1 cellular context compared by ENCODE assay signal in the genomic region with DNA sequence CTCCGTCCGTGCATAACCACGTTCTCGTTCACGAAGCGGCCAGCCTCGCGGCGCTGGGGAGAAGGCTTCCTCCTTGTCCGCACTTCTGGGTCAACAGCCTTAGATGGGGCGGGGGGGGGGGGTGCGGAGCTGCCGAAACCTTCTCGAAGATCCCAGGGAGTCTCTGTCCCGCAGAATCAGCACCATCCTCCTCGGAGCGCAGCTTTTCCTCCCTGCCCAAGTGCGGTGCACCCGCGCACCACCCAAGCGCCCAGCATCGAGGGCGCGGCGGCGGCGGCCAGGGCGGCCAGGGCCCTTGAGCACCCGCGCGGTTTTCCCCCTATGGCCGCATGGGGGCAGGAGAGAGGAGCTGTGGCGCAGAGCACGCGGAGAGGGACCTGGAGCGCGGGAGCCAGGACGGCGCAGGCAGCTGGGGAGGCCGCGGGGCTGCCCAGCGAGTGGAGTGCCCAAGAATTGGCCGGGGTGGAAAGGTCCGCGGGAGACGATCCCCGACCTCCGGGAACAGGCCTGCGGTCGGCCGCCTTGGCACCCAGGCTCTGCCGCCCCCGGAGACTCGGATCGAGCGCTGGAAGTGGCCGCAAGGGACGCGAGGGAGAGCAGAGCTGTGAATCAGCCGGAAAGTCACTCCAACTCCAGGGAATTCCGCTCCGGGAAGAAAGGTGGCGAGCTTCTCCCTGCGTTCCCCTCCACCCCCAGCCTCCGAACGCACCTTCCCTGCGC.
TF ChIP-seq lines count a peak whose summit lies in the region.

No MANE protein-coding gene starts in this region.

TF ChIP-seq in HepG2, 621 proteins besides CTCF, POLR2A, EP300 and RAD21 (continued from another document and continues in another):
- TF ChIP-seq, protein P1, sequence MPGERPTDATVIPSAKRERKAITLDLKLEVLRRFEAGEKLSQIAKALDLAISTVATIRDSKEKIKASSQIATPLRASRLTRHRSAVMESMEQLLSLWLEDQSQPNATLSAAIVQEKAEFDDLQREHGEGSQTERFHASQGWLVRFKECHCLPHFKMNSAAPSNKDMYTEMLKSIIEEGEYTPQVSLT (CRISPR knock-in tag; IDR thresholded peaks at IDR 0.05; ENCODE audit: borderline replicate concordance, low read depth), result no peak
- TF ChIP-seq, protein P2, sequence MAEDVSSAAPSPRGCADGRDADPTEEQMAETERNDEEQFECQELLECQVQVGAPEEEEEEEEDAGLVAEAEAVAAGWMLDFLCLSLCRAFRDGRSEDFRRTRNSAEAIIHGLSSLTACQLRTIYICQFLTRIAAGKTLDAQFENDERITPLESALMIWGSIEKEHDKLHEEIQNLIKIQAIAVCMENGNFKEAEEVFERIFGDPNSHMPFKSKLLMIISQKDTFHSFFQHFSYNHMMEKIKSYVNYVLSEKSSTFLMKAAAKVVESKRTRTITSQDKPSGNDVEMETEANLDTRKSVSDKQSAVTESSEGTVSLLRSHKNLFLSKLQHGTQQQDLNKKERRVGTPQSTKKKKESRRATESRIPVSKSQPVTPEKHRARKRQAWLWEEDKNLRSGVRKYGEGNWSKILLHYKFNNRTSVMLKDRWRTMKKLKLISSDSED (CRISPR knock-in tag; IDR thresholded peaks at IDR 0.05), result no peak
- TF ChIP-seq, protein P3, sequence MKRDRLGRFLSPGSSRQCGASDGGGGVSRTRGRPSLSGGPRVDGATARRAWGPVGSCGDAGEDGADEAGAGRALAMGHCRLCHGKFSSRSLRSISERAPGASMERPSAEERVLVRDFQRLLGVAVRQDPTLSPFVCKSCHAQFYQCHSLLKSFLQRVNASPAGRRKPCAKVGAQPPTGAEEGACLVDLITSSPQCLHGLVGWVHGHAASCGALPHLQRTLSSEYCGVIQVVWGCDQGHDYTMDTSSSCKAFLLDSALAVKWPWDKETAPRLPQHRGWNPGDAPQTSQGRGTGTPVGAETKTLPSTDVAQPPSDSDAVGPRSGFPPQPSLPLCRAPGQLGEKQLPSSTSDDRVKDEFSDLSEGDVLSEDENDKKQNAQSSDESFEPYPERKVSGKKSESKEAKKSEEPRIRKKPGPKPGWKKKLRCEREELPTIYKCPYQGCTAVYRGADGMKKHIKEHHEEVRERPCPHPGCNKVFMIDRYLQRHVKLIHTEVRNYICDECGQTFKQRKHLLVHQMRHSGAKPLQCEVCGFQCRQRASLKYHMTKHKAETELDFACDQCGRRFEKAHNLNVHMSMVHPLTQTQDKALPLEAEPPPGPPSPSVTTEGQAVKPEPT (CRISPR knock-in tag; IDR thresholded peaks at IDR 0.05; ENCODE audit: low read depth), result peak; percentile 45; the same call in 1 of the 2 replicates
- TF ChIP-seq ZFP41 (CRISPR knock-in tag; IDR thresholded peaks at IDR 0.05; ENCODE audit: borderline replicate concordance), result peak; percentile 74; the same call in 1 of the 2 replicates
- 0 out of 2 replicates have a peak, but pooled peaks have one; percentile 72 for TF ChIP-seq SMAD9 (CRISPR knock-in tag; IDR thresholded peaks at IDR 0.05)
- no peak for TF ChIP-seq MBD4 (IDR thresholded peaks at IDR 0.05; ENCODE audit: borderline replicate concordance, low read length)
- TF ChIP-seq, protein P4, sequence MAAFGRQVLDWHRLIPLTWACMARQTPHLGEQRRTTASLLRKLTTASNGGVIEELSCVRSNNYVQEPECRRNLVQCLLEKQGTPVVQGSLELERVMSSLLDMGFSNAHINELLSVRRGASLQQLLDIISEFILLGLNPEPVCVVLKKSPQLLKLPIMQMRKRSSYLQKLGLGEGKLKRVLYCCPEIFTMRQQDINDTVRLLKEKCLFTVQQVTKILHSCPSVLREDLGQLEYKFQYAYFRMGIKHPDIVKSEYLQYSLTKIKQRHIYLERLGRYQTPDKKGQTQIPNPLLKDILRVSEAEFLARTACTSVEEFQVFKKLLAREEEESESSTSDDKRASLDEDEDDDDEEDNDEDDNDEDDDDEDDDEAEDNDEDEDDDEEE (CRISPR knock-in tag; IDR thresholded peaks at IDR 0.05), result 0 out of 2 replicates have a peak, but pooled peaks have one; percentile 74
- TF ChIP-seq PCBP2 (optimal IDR thresholded peaks at IDR 0.05; ENCODE audit: low read depth, low read length, poor library complexity, severe bottlenecking), result no peak
- no peak; the same call in 1 of the 2 replicates for TF ChIP-seq SOX5 (CRISPR knock-in tag; IDR thresholded peaks at IDR 0.05; ENCODE audit: borderline replicate concordance)
- no peak for TF ChIP-seq TBP (CRISPR knock-in tag; IDR thresholded peaks at IDR 0.05)
- TF ChIP-seq SMARCC2 (IDR thresholded peaks at IDR 0.05), result no peak
- peak; percentile 86 for TF ChIP-seq ZNF777 (CRISPR knock-in tag; IDR thresholded peaks at IDR 0.05)
- TF ChIP-seq RFXANK (CRISPR knock-in tag; IDR thresholded peaks at IDR 0.05), result no peak
- TF ChIP-seq NR1H2 (CRISPR knock-in tag; IDR thresholded peaks at IDR 0.05; ENCODE audit: borderline replicate concordance, low read depth), result no peak
- TF ChIP-seq BCL6 (CRISPR knock-in tag; IDR thresholded peaks at IDR 0.05), result peak; percentile 40; the same call in 1 of the 2 replicates
- no peak for TF ChIP-seq PLRG1 (conservative IDR thresholded peaks at IDR 0.05)
- no peak for TF ChIP-seq SATB2 (CRISPR knock-in tag; IDR thresholded peaks at IDR 0.05)
- TF ChIP-seq KLF13 (CRISPR knock-in tag; IDR thresholded peaks at IDR 0.05), result peak; percentile 56; the same call in 1 of the 2 replicates
- TF ChIP-seq, protein P5, sequence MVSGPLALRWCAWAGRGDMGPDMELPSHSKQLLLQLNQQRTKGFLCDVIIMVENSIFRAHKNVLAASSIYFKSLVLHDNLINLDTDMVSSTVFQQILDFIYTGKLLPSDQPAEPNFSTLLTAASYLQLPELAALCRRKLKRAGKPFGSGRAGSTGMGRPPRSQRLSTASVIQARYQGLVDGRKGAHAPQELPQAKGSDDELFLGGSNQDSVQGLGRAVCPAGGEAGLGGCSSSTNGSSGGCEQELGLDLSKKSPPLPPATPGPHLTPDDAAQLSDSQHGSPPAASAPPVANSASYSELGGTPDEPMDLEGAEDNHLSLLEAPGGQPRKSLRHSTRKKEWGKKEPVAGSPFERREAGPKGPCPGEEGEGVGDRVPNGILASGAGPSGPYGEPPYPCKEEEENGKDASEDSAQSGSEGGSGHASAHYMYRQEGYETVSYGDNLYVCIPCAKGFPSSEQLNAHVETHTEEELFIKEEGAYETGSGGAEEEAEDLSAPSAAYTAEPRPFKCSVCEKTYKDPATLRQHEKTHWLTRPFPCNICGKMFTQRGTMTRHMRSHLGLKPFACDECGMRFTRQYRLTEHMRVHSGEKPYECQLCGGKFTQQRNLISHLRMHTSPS (CRISPR knock-in tag; IDR thresholded peaks at IDR 0.05; ENCODE audit: low read depth), result no peak
- TF ChIP-seq ZNF713 (CRISPR knock-in tag; IDR thresholded peaks at IDR 0.05), result no peak
- TF ChIP-seq NFE2L2 (IDR thresholded peaks at IDR 0.05; ENCODE audit: low read length), result no peak
- no peak for TF ChIP-seq TCF12 (IDR thresholded peaks at IDR 0.05)
- TF ChIP-seq TCF12 (CRISPR knock-in tag; IDR thresholded peaks at IDR 0.05), result no peak
- TF ChIP-seq ZNF331 (CRISPR knock-in tag; IDR thresholded peaks at IDR 0.05), result peak; percentile 80
- no peak for TF ChIP-seq NCOA2 (CRISPR knock-in tag; IDR thresholded peaks at IDR 0.05)
- TF ChIP-seq, protein P6, sequence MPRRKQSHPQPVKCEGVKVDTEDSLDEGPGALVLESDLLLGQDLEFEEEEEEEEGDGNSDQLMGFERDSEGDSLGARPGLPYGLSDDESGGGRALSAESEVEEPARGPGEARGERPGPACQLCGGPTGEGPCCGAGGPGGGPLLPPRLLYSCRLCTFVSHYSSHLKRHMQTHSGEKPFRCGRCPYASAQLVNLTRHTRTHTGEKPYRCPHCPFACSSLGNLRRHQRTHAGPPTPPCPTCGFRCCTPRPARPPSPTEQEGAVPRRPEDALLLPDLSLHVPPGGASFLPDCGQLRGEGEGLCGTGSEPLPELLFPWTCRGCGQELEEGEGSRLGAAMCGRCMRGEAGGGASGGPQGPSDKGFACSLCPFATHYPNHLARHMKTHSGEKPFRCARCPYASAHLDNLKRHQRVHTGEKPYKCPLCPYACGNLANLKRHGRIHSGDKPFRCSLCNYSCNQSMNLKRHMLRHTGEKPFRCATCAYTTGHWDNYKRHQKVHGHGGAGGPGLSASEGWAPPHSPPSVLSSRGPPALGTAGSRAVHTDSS (CRISPR knock-in tag; conservative IDR thresholded peaks at IDR 0.05), result no peak
- TF ChIP-seq YEATS4 (CRISPR knock-in tag; IDR thresholded peaks at IDR 0.05; ENCODE audit: borderline replicate concordance), result peak; percentile 62
- TF ChIP-seq, protein P7, sequence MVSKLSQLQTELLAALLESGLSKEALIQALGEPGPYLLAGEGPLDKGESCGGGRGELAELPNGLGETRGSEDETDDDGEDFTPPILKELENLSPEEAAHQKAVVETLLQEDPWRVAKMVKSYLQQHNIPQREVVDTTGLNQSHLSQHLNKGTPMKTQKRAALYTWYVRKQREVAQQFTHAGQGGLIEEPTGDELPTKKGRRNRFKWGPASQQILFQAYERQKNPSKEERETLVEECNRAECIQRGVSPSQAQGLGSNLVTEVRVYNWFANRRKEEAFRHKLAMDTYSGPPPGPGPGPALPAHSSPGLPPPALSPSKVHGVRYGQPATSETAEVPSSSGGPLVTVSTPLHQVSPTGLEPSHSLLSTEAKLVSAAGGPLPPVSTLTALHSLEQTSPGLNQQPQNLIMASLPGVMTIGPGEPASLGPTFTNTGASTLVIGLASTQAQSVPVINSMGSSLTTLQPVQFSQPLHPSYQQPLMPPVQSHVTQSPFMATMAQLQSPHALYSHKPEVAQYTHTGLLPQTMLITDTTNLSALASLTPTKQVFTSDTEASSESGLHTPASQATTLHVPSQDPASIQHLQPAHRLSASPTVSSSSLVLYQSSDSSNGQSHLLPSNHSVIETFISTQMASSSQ (IDR thresholded peaks at IDR 0.05; ENCODE audit: low read depth), result no peak
- TF ChIP-seq, protein P7 (CRISPR knock-in tag; IDR thresholded peaks at IDR 0.05; ENCODE audit: borderline replicate concordance), result 0 out of 2 replicates have a peak, but pooled peaks have one; percentile 58
- peak; percentile 90 for TF ChIP-seq ZNF543 (CRISPR knock-in tag; IDR thresholded peaks at IDR 0.05)
- TF ChIP-seq, protein P8, sequence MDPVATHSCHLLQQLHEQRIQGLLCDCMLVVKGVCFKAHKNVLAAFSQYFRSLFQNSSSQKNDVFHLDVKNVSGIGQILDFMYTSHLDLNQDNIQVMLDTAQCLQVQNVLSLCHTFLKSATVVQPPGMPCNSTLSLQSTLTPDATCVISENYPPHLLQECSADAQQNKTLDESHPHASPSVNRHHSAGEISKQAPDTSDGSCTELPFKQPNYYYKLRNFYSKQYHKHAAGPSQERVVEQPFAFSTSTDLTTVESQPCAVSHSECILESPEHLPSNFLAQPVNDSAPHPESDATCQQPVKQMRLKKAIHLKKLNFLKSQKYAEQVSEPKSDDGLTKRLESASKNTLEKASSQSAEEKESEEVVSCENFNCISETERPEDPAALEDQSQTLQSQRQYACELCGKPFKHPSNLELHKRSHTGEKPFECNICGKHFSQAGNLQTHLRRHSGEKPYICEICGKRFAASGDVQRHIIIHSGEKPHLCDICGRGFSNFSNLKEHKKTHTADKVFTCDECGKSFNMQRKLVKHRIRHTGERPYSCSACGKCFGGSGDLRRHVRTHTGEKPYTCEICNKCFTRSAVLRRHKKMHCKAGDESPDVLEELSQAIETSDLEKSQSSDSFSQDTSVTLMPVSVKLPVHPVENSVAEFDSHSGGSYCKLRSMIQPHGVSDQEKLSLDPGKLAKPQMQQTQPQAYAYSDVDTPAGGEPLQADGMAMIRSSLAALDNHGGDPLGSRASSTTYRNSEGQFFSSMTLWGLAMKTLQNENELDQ (CRISPR knock-in tag; IDR thresholded peaks at IDR 0.05; ENCODE audit: borderline replicate concordance), result 0 out of 2 replicates have a peak, but pooled peaks have one; percentile 30
- TF ChIP-seq SMC3 (IDR thresholded peaks at IDR 0.05; ENCODE audit: low read length), result no peak
- 0 out of 2 replicates have a peak, but pooled peaks have one; percentile 61 for TF ChIP-seq KAT8 (CRISPR knock-in tag; IDR thresholded peaks at IDR 0.05)
- TF ChIP-seq, protein P9, sequence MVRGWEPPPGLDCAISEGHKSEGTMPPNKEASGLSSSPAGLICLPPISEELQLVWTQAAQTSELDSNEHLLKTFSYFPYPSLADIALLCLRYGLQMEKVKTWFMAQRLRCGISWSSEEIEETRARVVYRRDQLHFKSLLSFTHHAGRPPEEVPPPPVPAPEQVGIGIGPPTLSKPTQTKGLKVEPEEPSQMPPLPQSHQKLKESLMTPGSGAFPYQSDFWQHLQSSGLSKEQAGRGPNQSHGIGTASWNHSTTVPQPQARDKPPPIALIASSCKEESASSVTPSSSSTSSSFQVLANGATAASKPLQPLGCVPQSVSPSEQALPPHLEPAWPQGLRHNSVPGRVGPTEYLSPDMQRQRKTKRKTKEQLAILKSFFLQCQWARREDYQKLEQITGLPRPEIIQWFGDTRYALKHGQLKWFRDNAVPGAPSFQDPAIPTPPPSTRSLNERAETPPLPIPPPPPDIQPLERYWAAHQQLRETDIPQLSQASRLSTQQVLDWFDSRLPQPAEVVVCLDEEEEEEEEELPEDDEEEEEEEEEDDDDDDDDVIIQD (CRISPR knock-in tag; IDR thresholded peaks at IDR 0.05; ENCODE audit: low read depth), result no peak
- TF ChIP-seq LCORL (IDR thresholded peaks at IDR 0.05), result no peak
- peak; percentile 57 for TF ChIP-seq LCORL (CRISPR knock-in tag; IDR thresholded peaks at IDR 0.05)
- TF ChIP-seq, protein P10, sequence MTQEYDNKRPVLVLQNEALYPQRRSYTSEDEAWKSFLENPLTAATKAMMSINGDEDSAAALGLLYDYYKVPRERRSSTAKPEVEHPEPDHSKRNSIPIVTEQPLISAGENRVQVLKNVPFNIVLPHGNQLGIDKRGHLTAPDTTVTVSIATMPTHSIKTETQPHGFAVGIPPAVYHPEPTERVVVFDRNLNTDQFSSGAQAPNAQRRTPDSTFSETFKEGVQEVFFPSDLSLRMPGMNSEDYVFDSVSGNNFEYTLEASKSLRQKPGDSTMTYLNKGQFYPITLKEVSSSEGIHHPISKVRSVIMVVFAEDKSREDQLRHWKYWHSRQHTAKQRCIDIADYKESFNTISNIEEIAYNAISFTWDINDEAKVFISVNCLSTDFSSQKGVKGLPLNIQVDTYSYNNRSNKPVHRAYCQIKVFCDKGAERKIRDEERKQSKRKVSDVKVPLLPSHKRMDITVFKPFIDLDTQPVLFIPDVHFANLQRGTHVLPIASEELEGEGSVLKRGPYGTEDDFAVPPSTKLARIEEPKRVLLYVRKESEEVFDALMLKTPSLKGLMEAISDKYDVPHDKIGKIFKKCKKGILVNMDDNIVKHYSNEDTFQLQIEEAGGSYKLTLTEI (CRISPR knock-in tag; conservative IDR thresholded peaks at IDR 0.05), result no peak
- TF ChIP-seq ZNF563 (CRISPR knock-in tag; IDR thresholded peaks at IDR 0.05), result peak; percentile 60
- TF ChIP-seq ZNF431 (CRISPR knock-in tag; IDR thresholded peaks at IDR 0.05; ENCODE audit: borderline replicate concordance, low read depth), result peak; percentile 81; the same call in 1 of the 2 replicates
- TF ChIP-seq GLI4 (CRISPR knock-in tag; IDR thresholded peaks at IDR 0.05; ENCODE audit: borderline replicate concordance), result 0 out of 2 replicates have a peak, but pooled peaks have one; percentile 64
- no peak for TF ChIP-seq HNRNPL (IDR thresholded peaks at IDR 0.05; ENCODE audit: low read depth, low read length)
- TF ChIP-seq ZNF564 (CRISPR knock-in tag; IDR thresholded peaks at IDR 0.05), result peak; percentile 83; the same call in 1 of the 2 replicates
